In the genomic region with DNA sequence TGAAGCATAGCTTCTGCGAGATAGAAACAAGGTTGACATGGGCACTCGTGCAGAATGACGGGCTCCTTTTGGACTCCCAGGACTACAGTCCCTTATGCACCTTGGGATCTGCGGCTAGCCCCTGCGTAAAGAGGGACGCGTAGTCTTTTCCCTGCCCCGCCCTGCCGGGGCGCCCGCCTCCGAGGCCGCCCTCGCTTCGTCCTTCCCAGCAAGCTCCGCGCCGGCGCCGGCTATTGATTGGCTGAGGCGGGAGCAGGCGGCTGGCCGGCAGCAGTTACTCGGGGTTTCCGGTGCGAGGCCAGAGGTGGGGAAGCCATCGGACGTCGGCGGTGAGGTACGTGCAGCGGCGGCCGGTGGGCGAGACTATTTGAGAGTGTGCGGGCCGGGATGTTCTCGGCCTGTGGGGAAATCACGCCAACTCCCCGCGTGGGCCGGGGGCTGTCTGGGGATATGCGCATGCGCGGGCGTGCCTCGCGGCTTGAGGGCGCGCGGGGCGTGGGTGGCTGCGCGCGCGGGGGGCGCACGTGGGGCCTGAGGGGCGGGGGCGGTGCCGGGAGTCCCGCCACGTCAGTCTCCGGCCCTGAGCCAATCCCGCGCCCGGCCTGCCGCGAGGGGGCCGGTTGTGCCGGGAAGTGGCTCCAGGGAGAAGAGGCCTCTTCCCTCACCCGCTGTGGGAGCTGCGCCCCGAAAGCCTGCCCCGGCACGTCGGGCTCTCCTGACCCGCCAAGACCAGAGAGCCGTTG, we compare ENCODE assay signal across 1 cellular context.
A peak's percentile ranks its signal among the peaks of the same experiment; 100 is the strongest.
TF ChIP-seq lines count a peak whose summit lies in the region.

Gene TXLNA (plus strand): TSS at position 233 of the 743 bp plus-strand sequence. CDS start 671 bp downstream, outside the sequence.

TF ChIP-seq in HepG2, 621 proteins besides CTCF, POLR2A, EP300 and RAD21 (continued from another document and continues in another):
- TF ChIP-seq, protein P1, sequence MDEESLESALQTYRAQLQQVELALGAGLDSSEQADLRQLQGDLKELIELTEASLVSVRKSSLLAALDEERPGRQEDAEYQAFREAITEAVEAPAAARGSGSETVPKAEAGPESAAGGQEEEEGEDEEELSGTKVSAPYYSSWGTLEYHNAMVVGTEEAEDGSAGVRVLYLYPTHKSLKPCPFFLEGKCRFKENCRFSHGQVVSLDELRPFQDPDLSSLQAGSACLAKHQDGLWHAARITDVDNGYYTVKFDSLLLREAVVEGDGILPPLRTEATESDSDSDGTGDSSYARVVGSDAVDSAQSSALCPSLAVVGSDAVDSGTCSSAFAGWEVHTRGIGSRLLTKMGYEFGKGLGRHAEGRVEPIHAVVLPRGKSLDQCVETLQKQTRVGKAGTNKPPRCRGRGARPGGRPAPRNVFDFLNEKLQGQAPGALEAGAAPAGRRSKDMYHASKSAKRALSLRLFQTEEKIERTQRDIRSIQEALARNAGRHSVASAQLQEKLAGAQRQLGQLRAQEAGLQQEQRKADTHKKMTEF (CRISPR knock-in tag; IDR thresholded peaks at IDR 0.05): peak; percentile 81
- TF ChIP-seq SP140L (CRISPR knock-in tag; IDR thresholded peaks at IDR 0.05; ENCODE audit: borderline replicate concordance): 0 out of 2 replicates have a peak, but pooled peaks have one; percentile 21
- peak; percentile 34 for TF ChIP-seq CREM (IDR thresholded peaks at IDR 0.05)
- TF ChIP-seq CREM (CRISPR knock-in tag; IDR thresholded peaks at IDR 0.05): no peak
- TF ChIP-seq THYN1 (CRISPR knock-in tag; IDR thresholded peaks at IDR 0.05; ENCODE audit: borderline replicate concordance, low read depth): no peak
- no peak for TF ChIP-seq ZSCAN25 (CRISPR knock-in tag; IDR thresholded peaks at IDR 0.05)
- no peak for TF ChIP-seq RAD51 (IDR thresholded peaks at IDR 0.05; ENCODE audit: borderline replicate concordance)
- TF ChIP-seq ZNF333 (CRISPR knock-in tag; IDR thresholded peaks at IDR 0.05; ENCODE audit: borderline replicate concordance): peak; percentile 25; the same call in 1 of the 2 replicates
- TF ChIP-seq ZNF10 (CRISPR knock-in tag; IDR thresholded peaks at IDR 0.05; ENCODE audit: borderline replicate concordance, low read depth): no peak
- no peak for TF ChIP-seq ZNF136 (CRISPR knock-in tag; IDR thresholded peaks at IDR 0.05; ENCODE audit: low read depth)
- no peak for TF ChIP-seq STAT5B (CRISPR knock-in tag; IDR thresholded peaks at IDR 0.05)
- peak; percentile 97 for TF ChIP-seq MYC (CRISPR knock-in tag; IDR thresholded peaks at IDR 0.05; ENCODE audit: borderline replicate concordance)
- TF ChIP-seq ZFAT (CRISPR knock-in tag; conservative IDR thresholded peaks at IDR 0.05): 0 out of 2 replicates have a peak, but pooled peaks have one; percentile 30
- no peak; the same call in none of the 2 replicates for TF ChIP-seq RXRB (CRISPR knock-in tag; IDR thresholded peaks at IDR 0.05; ENCODE audit: borderline replicate concordance)
- peak; percentile 69; the same call in 1 of the 2 replicates for TF ChIP-seq ZNF138 (CRISPR knock-in tag; IDR thresholded peaks at IDR 0.05; ENCODE audit: low read depth)
- 0 out of 2 replicates have a peak, but pooled peaks have one; percentile 14 for TF ChIP-seq RFX3 (CRISPR knock-in tag; IDR thresholded peaks at IDR 0.05)
- 0 out of 2 replicates have a peak, but pooled peaks have one; percentile 4 for TF ChIP-seq NR2F2 (IDR thresholded peaks at IDR 0.05; ENCODE audit: borderline replicate concordance, low read depth)
- TF ChIP-seq TIGD3 (CRISPR knock-in tag; IDR thresholded peaks at IDR 0.05; ENCODE audit: borderline replicate concordance): no peak
- TF ChIP-seq, protein P2, sequence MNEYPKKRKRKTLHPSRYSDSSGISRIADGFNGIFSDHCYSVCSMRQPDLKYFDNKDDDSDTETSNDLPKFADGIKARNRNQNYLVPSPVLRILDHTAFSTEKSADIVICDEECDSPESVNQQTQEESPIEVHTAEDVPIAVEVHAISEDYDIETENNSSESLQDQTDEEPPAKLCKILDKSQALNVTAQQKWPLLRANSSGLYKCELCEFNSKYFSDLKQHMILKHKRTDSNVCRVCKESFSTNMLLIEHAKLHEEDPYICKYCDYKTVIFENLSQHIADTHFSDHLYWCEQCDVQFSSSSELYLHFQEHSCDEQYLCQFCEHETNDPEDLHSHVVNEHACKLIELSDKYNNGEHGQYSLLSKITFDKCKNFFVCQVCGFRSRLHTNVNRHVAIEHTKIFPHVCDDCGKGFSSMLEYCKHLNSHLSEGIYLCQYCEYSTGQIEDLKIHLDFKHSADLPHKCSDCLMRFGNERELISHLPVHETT (CRISPR knock-in tag; conservative IDR thresholded peaks at IDR 0.05): peak; percentile 90
- TF ChIP-seq MXI1 (IDR thresholded peaks at IDR 0.05; ENCODE audit: borderline replicate concordance, low read depth, low read length): peak; percentile 69; the same call in 2 of the 3 replicates
- no peak for TF ChIP-seq PRMT3 (CRISPR knock-in tag; IDR thresholded peaks at IDR 0.05; ENCODE audit: borderline replicate concordance, low read depth)
- TF ChIP-seq ZNF687 (CRISPR knock-in tag; IDR thresholded peaks at IDR 0.05): peak; percentile 99
- TF ChIP-seq, protein P3, sequence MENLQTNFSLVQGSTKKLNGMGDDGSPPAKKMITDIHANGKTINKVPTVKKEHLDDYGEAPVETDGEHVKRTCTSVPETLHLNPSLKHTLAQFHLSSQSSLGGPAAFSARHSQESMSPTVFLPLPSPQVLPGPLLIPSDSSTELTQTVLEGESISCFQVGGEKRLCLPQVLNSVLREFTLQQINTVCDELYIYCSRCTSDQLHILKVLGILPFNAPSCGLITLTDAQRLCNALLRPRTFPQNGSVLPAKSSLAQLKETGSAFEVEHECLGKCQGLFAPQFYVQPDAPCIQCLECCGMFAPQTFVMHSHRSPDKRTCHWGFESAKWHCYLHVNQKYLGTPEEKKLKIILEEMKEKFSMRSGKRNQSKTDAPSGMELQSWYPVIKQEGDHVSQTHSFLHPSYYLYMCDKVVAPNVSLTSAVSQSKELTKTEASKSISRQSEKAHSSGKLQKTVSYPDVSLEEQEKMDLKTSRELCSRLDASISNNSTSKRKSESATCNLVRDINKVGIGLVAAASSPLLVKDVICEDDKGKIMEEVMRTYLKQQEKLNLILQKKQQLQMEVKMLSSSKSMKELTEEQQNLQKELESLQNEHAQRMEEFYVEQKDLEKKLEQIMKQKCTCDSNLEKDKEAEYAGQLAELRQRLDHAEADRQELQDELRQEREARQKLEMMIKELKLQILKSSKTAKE (CRISPR knock-in tag; IDR thresholded peaks at IDR 0.05; ENCODE audit: borderline replicate concordance): peak; percentile 77; the same call in 1 of the 2 replicates
- TF ChIP-seq, protein P4, sequence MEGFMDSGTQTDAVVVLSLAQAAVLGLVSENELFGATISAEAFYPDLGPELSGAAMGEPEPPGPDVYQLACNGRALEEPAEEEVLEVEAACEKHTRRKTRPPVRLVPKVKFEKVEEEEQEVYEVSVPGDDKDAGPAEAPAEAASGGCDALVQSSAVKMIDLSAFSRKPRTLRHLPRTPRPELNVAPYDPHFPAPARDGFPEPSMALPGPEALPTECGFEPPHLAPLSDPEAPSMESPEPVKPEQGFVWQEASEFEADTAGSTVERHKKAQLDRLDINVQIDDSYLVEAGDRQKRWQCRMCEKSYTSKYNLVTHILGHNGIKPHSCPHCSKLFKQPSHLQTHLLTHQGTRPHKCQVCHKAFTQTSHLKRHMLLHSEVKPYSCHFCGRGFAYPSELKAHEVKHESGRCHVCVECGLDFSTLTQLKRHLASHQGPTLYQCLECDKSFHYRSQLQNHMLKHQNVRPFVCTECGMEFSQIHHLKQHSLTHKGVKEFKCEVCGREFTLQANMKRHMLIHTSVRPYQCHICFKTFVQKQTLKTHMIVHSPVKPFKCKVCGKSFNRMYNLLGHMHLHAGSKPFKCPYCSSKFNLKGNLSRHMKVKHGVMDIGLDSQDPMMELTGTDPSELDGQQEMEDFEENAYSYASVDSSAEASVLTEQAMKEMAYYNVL (CRISPR knock-in tag; IDR thresholded peaks at IDR 0.05; ENCODE audit: borderline replicate concordance): no peak
- peak; percentile 94 for TF ChIP-seq BORCS8-MEF2B (CRISPR knock-in tag; IDR thresholded peaks at IDR 0.05)
- TF ChIP-seq ZNF615 (CRISPR knock-in tag; IDR thresholded peaks at IDR 0.05; ENCODE audit: borderline replicate concordance): no peak
- no peak; the same call in 1 of the 2 replicates for TF ChIP-seq ZNF121 (CRISPR knock-in tag; IDR thresholded peaks at IDR 0.05)
- TF ChIP-seq ZNF431 (CRISPR knock-in tag; IDR thresholded peaks at IDR 0.05; ENCODE audit: borderline replicate concordance, low read depth): peak; percentile 90
- no peak for TF ChIP-seq ZNF207 (IDR thresholded peaks at IDR 0.05; ENCODE audit: borderline replicate concordance)
- TF ChIP-seq MAZ (IDR thresholded peaks at IDR 0.05; ENCODE audit: borderline replicate concordance, low read depth, low read length): peak; percentile 60; the same call in 1 of the 2 replicates
- TF ChIP-seq MAZ (CRISPR knock-in tag; IDR thresholded peaks at IDR 0.05; ENCODE audit: low read depth): peak; percentile 90
- no peak for TF ChIP-seq ZNF275 (CRISPR knock-in tag; IDR thresholded peaks at IDR 0.05; ENCODE audit: borderline replicate concordance)
- TF ChIP-seq ZFP41 (CRISPR knock-in tag; IDR thresholded peaks at IDR 0.05; ENCODE audit: borderline replicate concordance): peak; percentile 85; the same call in 1 of the 2 replicates
- TF ChIP-seq BRCA1 (CRISPR knock-in tag; IDR thresholded peaks at IDR 0.05): no peak
- TF ChIP-seq SUZ12 (IDR thresholded peaks at IDR 0.05; ENCODE audit: low read depth, low read length): peak; percentile 29
- TF ChIP-seq, protein P5, sequence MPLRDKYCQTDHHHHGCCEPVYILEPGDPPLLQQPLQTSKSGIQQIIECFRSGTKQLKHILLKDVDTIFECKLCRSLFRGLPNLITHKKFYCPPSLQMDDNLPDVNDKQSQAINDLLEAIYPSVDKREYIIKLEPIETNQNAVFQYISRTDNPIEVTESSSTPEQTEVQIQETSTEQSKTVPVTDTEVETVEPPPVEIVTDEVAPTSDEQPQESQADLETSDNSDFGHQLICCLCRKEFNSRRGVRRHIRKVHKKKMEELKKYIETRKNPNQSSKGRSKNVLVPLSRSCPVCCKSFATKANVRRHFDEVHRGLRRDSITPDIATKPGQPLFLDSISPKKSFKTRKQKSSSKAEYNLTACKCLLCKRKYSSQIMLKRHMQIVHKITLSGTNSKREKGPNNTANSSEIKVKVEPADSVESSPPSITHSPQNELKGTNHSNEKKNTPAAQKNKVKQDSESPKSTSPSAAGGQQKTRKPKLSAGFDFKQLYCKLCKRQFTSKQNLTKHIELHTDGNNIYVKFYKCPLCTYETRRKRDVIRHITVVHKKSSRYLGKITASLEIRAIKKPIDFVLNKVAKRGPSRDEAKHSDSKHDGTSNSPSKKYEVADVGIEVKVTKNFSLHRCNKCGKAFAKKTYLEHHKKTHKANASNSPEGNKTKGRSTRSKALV (CRISPR knock-in tag; IDR thresholded peaks at IDR 0.05): 0 out of 2 replicates have a peak, but pooled peaks have one; percentile 39
- TF ChIP-seq, protein P6, sequence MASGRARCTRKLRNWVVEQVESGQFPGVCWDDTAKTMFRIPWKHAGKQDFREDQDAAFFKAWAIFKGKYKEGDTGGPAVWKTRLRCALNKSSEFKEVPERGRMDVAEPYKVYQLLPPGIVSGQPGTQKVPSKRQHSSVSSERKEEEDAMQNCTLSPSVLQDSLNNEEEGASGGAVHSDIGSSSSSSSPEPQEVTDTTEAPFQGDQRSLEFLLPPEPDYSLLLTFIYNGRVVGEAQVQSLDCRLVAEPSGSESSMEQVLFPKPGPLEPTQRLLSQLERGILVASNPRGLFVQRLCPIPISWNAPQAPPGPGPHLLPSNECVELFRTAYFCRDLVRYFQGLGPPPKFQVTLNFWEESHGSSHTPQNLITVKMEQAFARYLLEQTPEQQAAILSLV (CRISPR knock-in tag; IDR thresholded peaks at IDR 0.05; ENCODE audit: borderline replicate concordance): peak; percentile 96; the same call in 1 of the 2 replicates
- TF ChIP-seq SNAI1 (CRISPR knock-in tag; IDR thresholded peaks at IDR 0.05; ENCODE audit: borderline replicate concordance): 0 out of 2 replicates have a peak, but pooled peaks have one; percentile 41
- TF ChIP-seq ZNF724P (CRISPR knock-in tag; IDR thresholded peaks at IDR 0.05; ENCODE audit: borderline replicate concordance): peak; percentile 64; the same call in 1 of the 2 replicates
- peak; percentile 81 for TF ChIP-seq REL (CRISPR knock-in tag; conservative IDR thresholded peaks at IDR 0.05)
- TF ChIP-seq ZNF326 (CRISPR knock-in tag; IDR thresholded peaks at IDR 0.05; ENCODE audit: borderline replicate concordance): no peak
